ENCODE assay signal across 12 cellular contexts in genomic region chr11:99693941-99694492, GRCh38.
DNase-seq lines count a peak whose midpoint lies in the region; ATAC-seq, FAIRE-seq and TF ChIP-seq lines count a peak whose summit lies in the region.
"Had no signal": no experiment of that assay in that cellular context is flagged by ENCODE, and none has a peak within 500 bp of the region (broad histone marks: within the 10 kb centered on the region; RNA-seq: fewer than 3 reads in every experiment).

No MANE protein-coding gene starts in this region.

- FAIRE-seq in astrocyte (lab: Jason Lieb, UNC) (no peak), keratinocyte (lab: Jason Lieb, UNC) (no peak)

- ATAC-seq in HG03520 (IDR thresholded peaks at IDR 0.05; ENCODE audit: unreplicated experiment) (no peak), HG02571 (IDR thresholded peaks at IDR 0.05; ENCODE audit: unreplicated experiment) (no peak)
- no peak for ATAC-seq in activated CD8-positive, alpha-beta memory T cell treated with anti-CD3 and anti-CD28 coated beads, Interleukin-2, amount 10 ng/mL, durations not matched to agents 7 days and 5 days
- ATAC-seq: stimulated activated naive B cell treated with anti-CD40 and anti-IgM and Interleukin-4, amounts not matched to agents 10 μg/mL and 1 μg/mL and 100 μg/mL, for 72 hours had no signal

- no peaks in the 10 kb centered on the region for H3K27me3 ChIP-seq in ACC112 (ENCODE audit: insufficient read depth, low read length)
- H3K27me3 ChIP-seq in astrocyte (ENCODE audit: insufficient read depth, low read length), result no peaks in the 10 kb centered on the region
- no peaks in the 10 kb centered on the region for H3K27me3 ChIP-seq in keratinocyte (ENCODE audit: control insufficient read depth, extremely low read depth, insufficient read depth, low read length)
- no peaks in the 10 kb centered on the region for H3K27me3 ChIP-seq in esophagus muscularis mucosa
- H3K27me3 ChIP-seq: BLaER1 treated with 17β-estradiol and CSF1 and Interleukin-3, amounts not matched to agents 10 nM and 100 nM had no signal

- WGBS in esophagus muscularis mucosa, result 68% methylated on average over 6 of the region's 6 CpGs

- H3K4me3 ChIP-seq in ACC112 (ENCODE audit: low read depth, low read length) (peak overlapping the region; percentile 38), astrocyte (ENCODE audit: insufficient read depth, low read depth, low read length) (no peak overlapping the region), keratinocyte (ENCODE audit: control insufficient read depth in 2 of 3, extremely low read depth in 1 of 3, insufficient read depth in 2 of 3, low read depth in 1 of 3, low read length in 3 of 3) (no peak overlapping the region), esophagus muscularis mucosa (no peak overlapping the region)
- H3K4me3 ChIP-seq: BLaER1 treated with 17β-estradiol and CSF1 and Interleukin-3, amounts not matched to agents 10 nM and 100 nM had no signal

- H2AFZ ChIP-seq in ACC112 (ENCODE audit: low read length, unreplicated experiment) (no peak overlapping the region), astrocyte (ENCODE audit: low read depth, low read length) (peak overlapping the region; percentile 68), keratinocyte (ENCODE audit: control insufficient read depth, low read length) (peak overlapping the region; percentile 41)

- H3K9me3 Mint-ChIP-seq in astrocyte (ENCODE audit: unreplicated experiment), result no peaks in the 10 kb centered on the region
- peaks cover 17% of the 10 kb centered on the region for H3K9me3 Mint-ChIP-seq in activated CD8-positive, alpha-beta memory T cell treated with anti-CD3 and anti-CD28 coated beads, Interleukin-2, amount 10 ng/mL, durations not matched to agents 7 days and 5 days (ENCODE audit: low read depth)

- H3K4me1 ChIP-seq in ACC112 (ENCODE audit: control insufficient read depth, insufficient read depth, low read length, unreplicated experiment) (peaks cover 19% of the 10 kb centered on the region), astrocyte (ENCODE audit: insufficient read depth, low read length) (peaks cover 12% of the 10 kb centered on the region), keratinocyte (ENCODE audit: control insufficient read depth, extremely low read depth, insufficient read depth, low read length) (no peaks in the 10 kb centered on the region), esophagus muscularis mucosa (no peaks in the 10 kb centered on the region)
- H3K4me1 ChIP-seq: BLaER1 treated with 17β-estradiol and CSF1 and Interleukin-3, amounts not matched to agents 10 nM and 100 nM had no signal

- H3K27me3 Mint-ChIP-seq in astrocyte (ENCODE audit: low read depth, unreplicated experiment), result no peaks in the 10 kb centered on the region
- no peaks in the 10 kb centered on the region for H3K27me3 Mint-ChIP-seq in activated CD8-positive, alpha-beta memory T cell treated with anti-CD3 and anti-CD28 coated beads, Interleukin-2, amount 10 ng/mL, durations not matched to agents 7 days and 5 days
- H3K27me3 Mint-ChIP-seq: stimulated activated naive B cell treated with anti-CD40 and anti-IgM and Interleukin-4, amounts not matched to agents 10 μg/mL and 1 μg/mL and 100 μg/mL, for 72 hours had no signal

- H3K9me1 ChIP-seq in keratinocyte (ENCODE audit: control insufficient read depth, extremely low read depth, insufficient read depth, low read length), result no peaks in the 10 kb centered on the region

- H4K20me1 ChIP-seq in astrocyte (ENCODE audit: insufficient read depth, low read length) (no peaks in the 10 kb centered on the region), keratinocyte (ENCODE audit: control insufficient read depth, extremely low read depth, insufficient read depth, low read length) (no peaks in the 10 kb centered on the region)
- H4K20me1 ChIP-seq: BLaER1 treated with 17β-estradiol and CSF1 and Interleukin-3, amounts not matched to agents 10 nM and 100 nM had no signal

- H3K79me2 ChIP-seq in ACC112 (ENCODE audit: control insufficient read depth, insufficient read depth, low read length, unreplicated experiment) (no peaks in the 10 kb centered on the region), astrocyte (ENCODE audit: insufficient read depth, low read length) (no peaks in the 10 kb centered on the region), keratinocyte (ENCODE audit: control insufficient read depth, insufficient read depth, low read length) (no peaks in the 10 kb centered on the region)

- no peaks in the 10 kb centered on the region for H3K36me3 Mint-ChIP-seq in astrocyte (ENCODE audit: low read depth, unreplicated experiment)
- H3K36me3 Mint-ChIP-seq in activated CD8-positive, alpha-beta memory T cell treated with anti-CD3 and anti-CD28 coated beads, Interleukin-2, amount 10 ng/mL, durations not matched to agents 7 days and 5 days, result no peaks in the 10 kb centered on the region
- H3K36me3 Mint-ChIP-seq: stimulated activated naive B cell treated with anti-CD40 and anti-IgM and Interleukin-4, amounts not matched to agents 10 μg/mL and 1 μg/mL and 100 μg/mL, for 72 hours had no signal

- DNase-seq in LoVo (ENCODE audit: low spot score), result peak; percentile 47
- peak; percentile 74 for DNase-seq in astrocyte (ENCODE audit: low read depth)
- DNase-seq in keratinocyte (ENCODE audit: low read depth, low spot score), result no peak
- DNase-seq in activated CD8-positive, alpha-beta memory T cell treated with anti-CD3 and anti-CD28 coated beads, Interleukin-2, amount 10 ng/mL, durations not matched to agents 7 days and 5 days, result no peak
- no peak for DNase-seq in esophagus muscularis mucosa (ENCODE audit: extremely low spot score)
- DNase-seq: anterior cingulate cortex; NCI-H2081; stimulated activated naive B cell treated with anti-CD40 and anti-IgM and Interleukin-4, amounts not matched to agents 10 μg/mL and 1 μg/mL and 100 μg/mL, for 72 hours had no signal

- peaks cover 6% of the 10 kb centered on the region for H3K4me1 Mint-ChIP-seq in astrocyte (ENCODE audit: low read depth, unreplicated experiment)
- H3K4me1 Mint-ChIP-seq in activated CD8-positive, alpha-beta memory T cell treated with anti-CD3 and anti-CD28 coated beads, Interleukin-2, amount 10 ng/mL, durations not matched to agents 7 days and 5 days, result no peaks in the 10 kb centered on the region
- H3K4me1 Mint-ChIP-seq: stimulated activated naive B cell treated with anti-CD40 and anti-IgM and Interleukin-4, amounts not matched to agents 10 μg/mL and 1 μg/mL and 100 μg/mL, for 72 hours had no signal

- dilution Hi-C loops in keratinocyte (cut with MboI; ENCODE audit: extremely low pct_ligation_motif_present, low sequenced_read_pairs), result no loop called here

- TF ChIP-seq CTCF in astrocyte (IDR thresholded peaks at IDR 0.05; ENCODE audit: insufficient read depth, low read depth, low read length) (no peak), keratinocyte (optimal IDR thresholded peaks at IDR 0.05 in 1 of 3, IDR thresholded peaks at IDR 0.05 in 1 of 3, conservative IDR thresholded peaks at IDR 0.05 in 1 of 3; ENCODE audit: extremely low read depth in 1 of 3, insufficient read depth in 2 of 3, low read length in 3 of 3) (no peak), esophagus muscularis mucosa (IDR thresholded peaks at IDR 0.05) (no peak)

- H3K9ac ChIP-seq in astrocyte (ENCODE audit: low read length) (peak overlapping the region; percentile 37), keratinocyte (ENCODE audit: control insufficient read depth, extremely low read depth, insufficient read depth, low read length) (no peak overlapping the region)
- H3K9ac ChIP-seq: BLaER1 treated with 17β-estradiol and CSF1 and Interleukin-3, amounts not matched to agents 10 nM and 100 nM had no signal

- TF ChIP-seq POLR2A in esophagus muscularis mucosa (IDR thresholded peaks at IDR 0.05; ENCODE audit: low read depth), result no peak

- TF ChIP-seq EP300 in esophagus muscularis mucosa (IDR thresholded peaks at IDR 0.05), result no peak

- H3K36me3 ChIP-seq in ACC112 (ENCODE audit: insufficient read depth, low read length) (no peaks in the 10 kb centered on the region), astrocyte (ENCODE audit: insufficient read depth, low read length) (no peaks in the 10 kb centered on the region), keratinocyte (ENCODE audit: control insufficient read depth in 2 of 2, extremely low read depth in 1 of 2, insufficient read depth in 2 of 2, low read length in 2 of 2) (no peaks in the 10 kb centered on the region), esophagus muscularis mucosa (no peaks in the 10 kb centered on the region)
- H3K36me3 ChIP-seq: BLaER1 treated with 17β-estradiol and CSF1 and Interleukin-3, amounts not matched to agents 10 nM and 100 nM had no signal

- H3K27ac Mint-ChIP-seq in astrocyte (ENCODE audit: unreplicated experiment), result no peak overlapping the region
- no peak overlapping the region for H3K27ac Mint-ChIP-seq in activated CD8-positive, alpha-beta memory T cell treated with anti-CD3 and anti-CD28 coated beads, Interleukin-2, amount 10 ng/mL, durations not matched to agents 7 days and 5 days
- H3K27ac Mint-ChIP-seq: stimulated activated naive B cell treated with anti-CD40 and anti-IgM and Interleukin-4, amounts not matched to agents 10 μg/mL and 1 μg/mL and 100 μg/mL, for 72 hours had no signal

- H3K27ac ChIP-seq in ACC112 (ENCODE audit: low read depth, low read length) (peak overlapping the region; percentile 77), astrocyte (ENCODE audit: low read depth, low read length) (peak overlapping the region; percentile 78), keratinocyte (ENCODE audit: control insufficient read depth, insufficient read depth, low read length) (no peak overlapping the region), esophagus muscularis mucosa (replicated peaks in 1 of 4) (no peak overlapping the region)
- H3K27ac ChIP-seq: BLaER1 treated with 17β-estradiol and CSF1 and Interleukin-3, amounts not matched to agents 10 nM and 100 nM had no signal

- intact Hi-C loops in esophagus muscularis mucosa (cut with DNase I), result no loop called here

- H3K4me2 ChIP-seq in astrocyte (ENCODE audit: low read length) (peak overlapping the region; percentile 79), keratinocyte (ENCODE audit: control insufficient read depth, extremely low read depth, insufficient read depth, low read depth, low read length) (peak overlapping the region; percentile 52)
- H3K4me2 ChIP-seq: BLaER1 treated with 17β-estradiol and CSF1 and Interleukin-3, amounts not matched to agents 10 nM and 100 nM had no signal

- no peak overlapping the region for H3K4me3 Mint-ChIP-seq in astrocyte (ENCODE audit: unreplicated experiment)
- H3K4me3 Mint-ChIP-seq in activated CD8-positive, alpha-beta memory T cell treated with anti-CD3 and anti-CD28 coated beads, Interleukin-2, amount 10 ng/mL, durations not matched to agents 7 days and 5 days, result no peak overlapping the region
- H3K4me3 Mint-ChIP-seq: stimulated activated naive B cell treated with anti-CD40 and anti-IgM and Interleukin-4, amounts not matched to agents 10 μg/mL and 1 μg/mL and 100 μg/mL, for 72 hours had no signal

- CTCF ChIA-PET in activated CD8-positive, alpha-beta memory T cell treated with anti-CD3 and anti-CD28 coated beads, Interleukin-2, amount 10 ng/mL, durations not matched to agents 7 days and 5 days (lab: Charles Lee), result no interaction called here

- no peaks in the 10 kb centered on the region for H3K9me3 ChIP-seq in astrocyte (ENCODE audit: insufficient read depth, low read depth, low read length)
- H3K9me3 ChIP-seq in keratinocyte (ENCODE audit: control insufficient read depth, low read depth, low read length), result no peaks in the 10 kb centered on the region
- H3K9me3 ChIP-seq in esophagus muscularis mucosa, result no peaks in the 10 kb centered on the region

Comparison
In these comparisons a context has a peak if more than half of its experiments do, and no peak if none do; other contexts are left out.
1. H3K27ac ChIP-seq: peak in ACC112 (single experiment) and astrocyte (single experiment); none in keratinocyte (single experiment) and esophagus muscularis mucosa (0 of 4).
2. DNase-seq: peak in LoVo (single experiment) and astrocyte (single experiment); none in keratinocyte (single experiment), activated CD8-positive, alpha-beta memory T cell treated with anti-CD3 and anti-CD28 coated beads, Interleukin-2, amount 10 ng/mL, durations not matched to agents 7 days and 5 days (single experiment) and esophagus muscularis mucosa (single experiment).